ENCODE assay signal across 1 cellular context in the genomic region with DNA sequence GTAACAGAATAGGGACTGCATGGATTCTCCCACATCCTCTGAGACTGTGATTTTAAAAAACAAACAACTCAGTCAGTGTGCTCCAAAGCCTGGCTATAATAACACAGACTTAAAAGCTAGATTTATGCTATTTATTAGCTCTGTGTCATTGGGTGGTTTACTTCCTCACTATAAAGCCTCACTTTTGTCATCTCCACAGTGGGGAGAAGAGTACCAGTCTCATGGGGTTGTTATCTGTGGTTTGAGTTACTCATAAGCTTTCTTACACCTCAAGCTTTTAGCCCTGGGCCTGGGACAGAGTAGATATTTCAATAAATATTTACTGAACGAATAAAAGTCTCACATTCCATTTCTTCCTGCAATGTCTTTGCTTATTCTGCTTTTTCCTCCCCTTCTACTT.
TF ChIP-seq lines count a peak whose summit lies in the region.

No MANE protein-coding gene starts in this region.

TF ChIP-seq in WTC11, 78 proteins besides CTCF, POLR2A, EP300 and RAD21 (continued from another document):
- TF ChIP-seq MLX (CRISPR knock-in tag; IDR thresholded peaks at IDR 0.05), result no peak
- TF ChIP-seq, protein P1, sequence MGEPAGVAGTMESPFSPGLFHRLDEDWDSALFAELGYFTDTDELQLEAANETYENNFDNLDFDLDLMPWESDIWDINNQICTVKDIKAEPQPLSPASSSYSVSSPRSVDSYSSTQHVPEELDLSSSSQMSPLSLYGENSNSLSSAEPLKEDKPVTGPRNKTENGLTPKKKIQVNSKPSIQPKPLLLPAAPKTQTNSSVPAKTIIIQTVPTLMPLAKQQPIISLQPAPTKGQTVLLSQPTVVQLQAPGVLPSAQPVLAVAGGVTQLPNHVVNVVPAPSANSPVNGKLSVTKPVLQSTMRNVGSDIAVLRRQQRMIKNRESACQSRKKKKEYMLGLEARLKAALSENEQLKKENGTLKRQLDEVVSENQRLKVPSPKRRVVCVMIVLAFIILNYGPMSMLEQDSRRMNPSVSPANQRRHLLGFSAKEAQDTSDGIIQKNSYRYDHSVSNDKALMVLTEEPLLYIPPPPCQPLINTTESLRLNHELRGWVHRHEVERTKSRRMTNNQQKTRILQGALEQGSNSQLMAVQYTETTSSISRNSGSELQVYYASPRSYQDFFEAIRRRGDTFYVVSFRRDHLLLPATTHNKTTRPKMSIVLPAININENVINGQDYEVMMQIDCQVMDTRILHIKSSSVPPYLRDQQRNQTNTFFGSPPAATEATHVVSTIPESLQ (CRISPR knock-in tag; IDR thresholded peaks at IDR 0.05), result no peak
- no peak for TF ChIP-seq ATF3 (CRISPR knock-in tag; conservative IDR thresholded peaks at IDR 0.05)
- no peak for TF ChIP-seq E2F1 (CRISPR knock-in tag; IDR thresholded peaks at IDR 0.05)
- TF ChIP-seq ATF2 (CRISPR knock-in tag; IDR thresholded peaks at IDR 0.05; ENCODE audit: borderline replicate concordance, low read depth), result no peak
- no peak for TF ChIP-seq TEAD4 (CRISPR knock-in tag; IDR thresholded peaks at IDR 0.05)
- TF ChIP-seq MYBL2 (CRISPR knock-in tag; IDR thresholded peaks at IDR 0.05), result no peak
- no peak for TF ChIP-seq AR (CRISPR knock-in tag; IDR thresholded peaks at IDR 0.05)
- TF ChIP-seq, protein P2, sequence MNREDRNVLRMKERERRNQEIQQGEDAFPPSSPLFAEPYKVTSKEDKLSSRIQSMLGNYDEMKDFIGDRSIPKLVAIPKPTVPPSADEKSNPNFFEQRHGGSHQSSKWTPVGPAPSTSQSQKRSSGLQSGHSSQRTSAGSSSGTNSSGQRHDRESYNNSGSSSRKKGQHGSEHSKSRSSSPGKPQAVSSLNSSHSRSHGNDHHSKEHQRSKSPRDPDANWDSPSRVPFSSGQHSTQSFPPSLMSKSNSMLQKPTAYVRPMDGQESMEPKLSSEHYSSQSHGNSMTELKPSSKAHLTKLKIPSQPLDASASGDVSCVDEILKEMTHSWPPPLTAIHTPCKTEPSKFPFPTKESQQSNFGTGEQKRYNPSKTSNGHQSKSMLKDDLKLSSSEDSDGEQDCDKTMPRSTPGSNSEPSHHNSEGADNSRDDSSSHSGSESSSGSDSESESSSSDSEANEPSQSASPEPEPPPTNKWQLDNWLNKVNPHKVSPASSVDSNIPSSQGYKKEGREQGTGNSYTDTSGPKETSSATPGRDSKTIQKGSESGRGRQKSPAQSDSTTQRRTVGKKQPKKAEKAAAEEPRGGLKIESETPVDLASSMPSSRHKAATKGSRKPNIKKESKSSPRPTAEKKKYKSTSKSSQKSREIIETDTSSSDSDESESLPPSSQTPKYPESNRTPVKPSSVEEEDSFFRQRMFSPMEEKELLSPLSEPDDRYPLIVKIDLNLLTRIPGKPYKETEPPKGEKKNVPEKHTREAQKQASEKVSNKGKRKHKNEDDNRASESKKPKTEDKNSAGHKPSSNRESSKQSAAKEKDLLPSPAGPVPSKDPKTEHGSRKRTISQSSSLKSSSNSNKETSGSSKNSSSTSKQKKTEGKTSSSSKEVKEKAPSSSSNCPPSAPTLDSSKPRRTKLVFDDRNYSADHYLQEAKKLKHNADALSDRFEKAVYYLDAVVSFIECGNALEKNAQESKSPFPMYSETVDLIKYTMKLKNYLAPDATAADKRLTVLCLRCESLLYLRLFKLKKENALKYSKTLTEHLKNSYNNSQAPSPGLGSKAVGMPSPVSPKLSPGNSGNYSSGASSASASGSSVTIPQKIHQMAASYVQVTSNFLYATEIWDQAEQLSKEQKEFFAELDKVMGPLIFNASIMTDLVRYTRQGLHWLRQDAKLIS (CRISPR knock-in tag; IDR thresholded peaks at IDR 0.05; ENCODE audit: borderline replicate concordance), result no peak
